Comparison of ENCODE assay signal across 1 cellular context in the genomic region with DNA sequence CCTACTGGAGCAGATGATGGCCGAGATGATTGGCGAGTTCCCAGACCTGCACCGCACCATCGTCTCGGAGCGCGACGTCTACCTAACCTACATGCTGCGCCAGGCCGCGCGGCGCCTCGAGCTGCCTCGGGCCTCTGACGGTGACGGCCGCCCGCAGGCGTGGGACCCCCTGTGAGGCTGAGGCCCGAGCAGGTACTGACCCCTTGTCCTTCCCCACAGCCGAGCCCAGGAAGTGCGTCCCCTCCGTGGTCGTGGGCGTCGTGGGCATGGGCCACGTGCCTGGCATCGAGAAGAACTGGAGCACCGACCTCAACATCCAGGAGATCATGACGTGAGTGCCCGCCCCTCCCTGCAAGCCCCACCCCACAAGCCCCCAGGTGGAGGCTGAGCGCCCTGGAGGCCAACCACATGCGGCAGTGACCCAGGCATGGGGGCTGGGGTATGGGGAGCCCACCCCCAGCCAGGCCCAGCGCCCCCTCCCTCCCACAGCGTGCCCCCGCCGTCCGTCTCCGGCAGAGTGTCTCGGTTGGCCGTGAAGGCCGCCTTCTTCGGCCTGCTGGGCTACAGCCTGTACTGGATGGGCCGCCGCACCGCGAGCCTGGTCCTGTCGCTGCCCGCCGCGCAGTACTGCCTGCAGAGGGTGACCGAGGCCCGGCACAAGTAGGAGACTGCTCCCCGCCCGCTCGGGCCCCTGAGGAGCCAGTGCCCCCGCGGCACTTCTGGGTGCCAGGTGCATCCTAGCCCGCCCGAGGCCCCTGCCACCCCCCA.
TF ChIP-seq lines count a peak whose summit lies in the region.

No MANE protein-coding gene starts in this region.

TF ChIP-seq in GM12878, 131 proteins besides CTCF, POLR2A, EP300 and RAD21:
- TF ChIP-seq RUNX3 (IDR thresholded peaks at IDR 0.05; ENCODE audit: low read length) (no peak), EGR1 (IDR thresholded peaks at IDR 0.05; ENCODE audit: borderline replicate concordance in 1 of 2, low read depth in 2 of 2, low read length in 2 of 2) (peak in 1 of 2 experiments; percentile 3; a peak in 1 of 3 replicates), PBX3 (IDR thresholded peaks at IDR 0.05; ENCODE audit: insufficient replicate concordance, low read depth, low read length) (no peak), STAT3 (IDR thresholded peaks at IDR 0.05; ENCODE audit: low read depth, low read length) (no peak), SIX5 (IDR thresholded peaks at IDR 0.05; ENCODE audit: low read depth, low read length, severe bottlenecking) (no peak)
